In genomic region chr10:79186742-79187544, GRCh38 we compare ENCODE assay signal across 16 cellular contexts.
DNase-seq lines count a peak whose midpoint lies in the region; ATAC-seq and TF ChIP-seq lines count a peak whose summit lies in the region.
"Had no signal": no experiment of that assay in that cellular context is flagged by ENCODE, and none has a peak within 500 bp of the region (broad histone marks: within the 10 kb centered on the region; RNA-seq: fewer than 3 reads in every experiment).

No MANE protein-coding gene starts in this region.

- no peak overlapping the region for H2BK120ac ChIP-seq in IMR-90 (ENCODE audit: low read depth, low read length)

- H3K9me3 ChIP-seq in IMR-90 (ENCODE audit: control insufficient read depth, insufficient read depth, low read length): no peaks in the 10 kb centered on the region

- no peak overlapping the region for H3K4me3 Mint-ChIP-seq in brain
- no peak overlapping the region for H3K4me3 Mint-ChIP-seq in mesothelial cell of epicardium
- H3K4me3 Mint-ChIP-seq in type B pancreatic cell: peak overlapping the region; percentile 34
- H3K4me3 Mint-ChIP-seq in naive thymus-derived CD8-positive, alpha-beta T cell: no peak overlapping the region
- H3K4me3 Mint-ChIP-seq: natural killer cell had no signal

- H3K18ac ChIP-seq in IMR-90 (ENCODE audit: low read depth, low read length): no peak overlapping the region

- no peak for TF ChIP-seq CTCF in IMR-90 (conservative IDR thresholded peaks at IDR 0.05; ENCODE audit: low read depth, low read length)
- no peak for TF ChIP-seq CTCF in brain (conservative IDR thresholded peaks at IDR 0.05)
- no peak for TF ChIP-seq CTCF in mesothelial cell of epicardium (IDR thresholded peaks at IDR 0.05; ENCODE audit: unreplicated experiment)
- no peak for TF ChIP-seq CTCF in type B pancreatic cell (conservative IDR thresholded peaks at IDR 0.05)

- 0 out of 2 replicates have a peak overlapping the region, but pooled peaks have one; percentile 13 for H3K4ac ChIP-seq in IMR-90 (ENCODE audit: low read depth, low read length)

- in situ Hi-C loops in IMR-90 (cut with MboI; ENCODE audit: low sequenced_read_pairs): loop anchor here (5.0 kb wide), 1 partner anchor 105 kb away; no protein-coding TSS in a partner anchor

- no peak overlapping the region for H3K9ac ChIP-seq in IMR-90 (ENCODE audit: low read depth, low read length)

- H3K56ac ChIP-seq in IMR-90 (ENCODE audit: extremely low read depth, insufficient read depth, low read length): no peak overlapping the region

- peaks cover 40% of the 10 kb centered on the region for H4K20me1 ChIP-seq in IMR-90 (ENCODE audit: insufficient read depth, low read length)

- H2AK5ac ChIP-seq in IMR-90 (ENCODE audit: low read depth, low read length): no peak overlapping the region

- no peak overlapping the region for H2AFZ ChIP-seq in IMR-90 (replicated peaks; ENCODE audit: low read length, poor library complexity)

- H3K9me1 ChIP-seq in IMR-90 (ENCODE audit: insufficient read depth, low read length): peaks cover 59% of the 10 kb centered on the region

- no peaks in the 10 kb centered on the region for H3K27me3 Mint-ChIP-seq in brain
- no peaks in the 10 kb centered on the region for H3K27me3 Mint-ChIP-seq in mesothelial cell of epicardium (ENCODE audit: low read depth)
- H3K27me3 Mint-ChIP-seq in type B pancreatic cell: no peaks in the 10 kb centered on the region
- H3K27me3 Mint-ChIP-seq in naive thymus-derived CD8-positive, alpha-beta T cell: no peaks in the 10 kb centered on the region

- peaks cover 31% of the 10 kb centered on the region for H3K36me3 ChIP-seq in IMR-90 (ENCODE audit: control insufficient read depth, insufficient read depth, low read length)

- POLR2A ChIA-PET in IMR-90 (lab: Charles Lee; ENCODE audit: unreplicated experiment): no interaction called here
- POLR2A ChIA-PET in naive thymus-derived CD8-positive, alpha-beta T cell (lab: Charles Lee): no interaction called here

- H3K4me3 ChIP-seq in IMR-90 (ENCODE audit: insufficient read depth, low read depth, low read length): no peak overlapping the region
- H3K4me3 ChIP-seq: BLaER1 had no signal

- no peak overlapping the region; the same call in 1 of the 2 replicates for H3K23ac ChIP-seq in IMR-90 (ENCODE audit: low read depth, low read length)

- H3K36me3 Mint-ChIP-seq in brain (peaks cover 11% of the 10 kb centered on the region), mesothelial cell of epicardium (peaks cover 8% of the 10 kb centered on the region), type B pancreatic cell (peaks cover 7% of the 10 kb centered on the region)
- peaks cover 0 to 7% (median 0%) of the 10 kb centered on the region in 3 donors for H3K36me3 Mint-ChIP-seq in naive thymus-derived CD8-positive, alpha-beta T cell
- H3K36me3 Mint-ChIP-seq: natural killer cell had no signal

- no peak for TF ChIP-seq POLR2A in IMR-90 (IDR thresholded peaks at IDR 0.05; ENCODE audit: low read depth, low read length)

- intact Hi-C loops in IMR-90 (cut with micrococcal nuclease): no loop called here

- H3K9me3 Mint-ChIP-seq in brain (peaks cover 0 to 3% (median 0%) of the 10 kb centered on the region in 5 experiments), mesothelial cell of epicardium (no peaks in the 10 kb centered on the region), type B pancreatic cell (no peaks in the 10 kb centered on the region)
- H3K9me3 Mint-ChIP-seq in naive thymus-derived CD8-positive, alpha-beta T cell: no peaks in the 10 kb centered on the region
- H3K9me3 Mint-ChIP-seq: natural killer cell had no signal

- 93% methylated on average over 5 of the region's 12 CpGs; no CpG with 5 or more reads in 1 of the 2 experiments for WGBS in IMR-90 (ENCODE audit: extremely low coverage in 2 of 2, insufficient read length in 1 of 2), 2 experiments

- CTCF ChIA-PET in IMR-90 (lab: Yijun Ruan, JAX): no interaction called here

- H2BK20ac ChIP-seq in IMR-90 (ENCODE audit: low read depth, low read length): no peak overlapping the region

- no TSS peak for BruUV-seq in IMR-90 (replicated peaks; lab: Mats Ljungman, UMichigan)

- ATAC-seq in IMR-90 (ENCODE audit: low read depth): no peak
- ATAC-seq in naive thymus-derived CD8-positive, alpha-beta T cell: no peak
- ATAC-seq in GM18519 (IDR thresholded peaks at IDR 0.05; ENCODE audit: low FRiP score, unreplicated experiment): no peak
- ATAC-seq: natural killer cell, sciatic nerve had no signal

- dilution Hi-C loops in IMR-90 (cut with HindIII; ENCODE audit: low sequenced_read_pairs, unreplicated experiment): no loop called here

- no peaks in the 10 kb centered on the region for H3K27me3 ChIP-seq in IMR-90 (ENCODE audit: control insufficient read depth, insufficient read depth, low read length)
- H3K27me3 ChIP-seq: BLaER1 had no signal

- H3K14ac ChIP-seq in IMR-90 (replicated peaks; ENCODE audit: low read depth, low read length): no peak overlapping the region

- no peak overlapping the region for H4K5ac ChIP-seq in IMR-90 (ENCODE audit: low read depth, low read length)

- H2BK15ac ChIP-seq in IMR-90 (ENCODE audit: low read depth, low read length): no peak overlapping the region

- H3K27ac ChIP-seq in IMR-90 (ENCODE audit: insufficient read depth, low read length): no peak overlapping the region
- H3K27ac ChIP-seq: BLaER1 had no signal

- H2AK9ac ChIP-seq in IMR-90 (replicated peaks; ENCODE audit: low read depth, low read length, poor library complexity): no peak overlapping the region

- H3K4me1 ChIP-seq in IMR-90 (ENCODE audit: control insufficient read depth, insufficient read depth, low read length): peaks cover 54% of the 10 kb centered on the region

- H4K91ac ChIP-seq in IMR-90 (ENCODE audit: insufficient read depth, low read depth, low read length): no peak overlapping the region

- DNase-seq in IMR-90 (no peak), mesothelial cell of epicardium (ENCODE audit: low spot score in 2 of 2, unreplicated experiment in 2 of 2) (no peak), type B pancreatic cell (ENCODE audit: extremely low spot score, unreplicated experiment) (no peak), NCI-H1694 treated with DMSO at 0.1 percent for 48 hours (lab: John Stamatoyannopoulos, UW) (no peak)
- no peak for DNase-seq in naive thymus-derived CD8-positive, alpha-beta T cell
- DNase-seq: activated CD4-positive, alpha-beta T cell treated with anti-CD3 and anti-CD28 coated beads, Interleukin-2, amount 50 U/mL, for 1 hour; dermis blood vessel endothelial cell; HCEC 1CT; hippocampal formation; natural killer cell; NCI-H1092 treated with DMSO at 0.1 percent for 48 hours; stimulated activated CD4-positive, alpha-beta T cell treated with anti-CD3 and anti-CD28 coated beads, Interleukin-4, amount 100 ng/mL, for 24 hours had no signal

- no peak for TF ChIP-seq RAD21 in IMR-90 (IDR thresholded peaks at IDR 0.05; ENCODE audit: low read length)

- H3K4me1 Mint-ChIP-seq in brain: peaks cover 87% of the 10 kb centered on the region
- H3K4me1 Mint-ChIP-seq in mesothelial cell of epicardium: peaks cover 67% of the 10 kb centered on the region
- peaks cover 68% of the 10 kb centered on the region for H3K4me1 Mint-ChIP-seq in type B pancreatic cell (ENCODE audit: unreplicated experiment)
- peaks cover 0 to 7% (median 3%) of the 10 kb centered on the region in 4 donors for H3K4me1 Mint-ChIP-seq in naive thymus-derived CD8-positive, alpha-beta T cell

- H4K8ac ChIP-seq in IMR-90 (ENCODE audit: low read depth in 2 of 2, low read length in 2 of 2): peak overlapping the region in 1 of 2 experiments; percentile 8; a peak in 1 of 4 replicates

- no peak overlapping the region for H2BK5ac ChIP-seq in IMR-90 (ENCODE audit: low read depth, low read length, poor library complexity, severe bottlenecking)

- H3K4me2 ChIP-seq in IMR-90 (ENCODE audit: low read depth, low read length): no peak overlapping the region

- H3K27ac Mint-ChIP-seq in brain (peak overlapping the region; percentile 37 to 90 (median 71)), mesothelial cell of epicardium (peak overlapping the region; percentile 66), type B pancreatic cell (peak overlapping the region; percentile 91)
- H3K27ac Mint-ChIP-seq in naive thymus-derived CD8-positive, alpha-beta T cell: peak overlapping the region in 2 of 10 donors; percentile 33 to 69
- H3K27ac Mint-ChIP-seq: natural killer cell had no signal

- peaks cover 70 to 98% of the 10 kb centered on the region in 2 experiments for H3K79me1 ChIP-seq in IMR-90 (ENCODE audit: low read depth in 1 of 2, low read length in 2 of 2)

TF ChIP-seq in IMR-90, 13 proteins besides CTCF, POLR2A, EP300 and RAD21:
- TF ChIP-seq MAZ (IDR thresholded peaks at IDR 0.05; ENCODE audit: borderline replicate concordance, low read depth, low read length) (no peak), CHD1 (IDR thresholded peaks at IDR 0.05; ENCODE audit: low read depth, low read length) (no peak), BHLHE40 (IDR thresholded peaks at IDR 0.05; ENCODE audit: low read depth, low read length) (no peak), CEBPB (IDR thresholded peaks at IDR 0.05; ENCODE audit: low read depth, low read length) (no peak), MXI1 (IDR thresholded peaks at IDR 0.05; ENCODE audit: borderline replicate concordance, low read depth, low read length) (no peak), ELK1 (IDR thresholded peaks at IDR 0.05; ENCODE audit: borderline replicate concordance, low read depth, low read length) (no peak), RFX5 (IDR thresholded peaks at IDR 0.05; ENCODE audit: low read depth, low read length) (no peak), SMC3 (IDR thresholded peaks at IDR 0.05; ENCODE audit: low read depth, low read length) (no peak), FOS (IDR thresholded peaks at IDR 0.05; ENCODE audit: low read depth, low read length) (no peak), NFE2L2 (IDR thresholded peaks at IDR 0.05; ENCODE audit: low read depth, low read length) (no peak), USF2 (IDR thresholded peaks at IDR 0.05; ENCODE audit: low read depth, low read length) (no peak), RCOR1 (IDR thresholded peaks at IDR 0.05; ENCODE audit: insufficient replicate concordance, low read length) (no peak)
